In genomic region chr6:119952696-119953095, GRCh38 we compare ENCODE assay signal across 7 cellular contexts.
"Had no signal": no experiment of that assay in that cellular context is flagged by ENCODE, and none has a peak within 500 bp of the region (broad histone marks: within the 10 kb centered on the region; RNA-seq: fewer than 3 reads in every experiment).

No MANE protein-coding gene starts in this region.

- ATAC-seq: HepG2, K562 had no signal

- DNase-seq: IMR-90, KBM-7, KG1 had no signal

- H3K4me3 ChIP-seq: K562 had no signal

- H3K27ac ChIP-seq: HL-60 had no signal

- FAIRE-seq: HepG2, HTR-8/SVneo, K562 had no signal
